8 cellular contexts compared by ENCODE assay signal in the genomic region with DNA sequence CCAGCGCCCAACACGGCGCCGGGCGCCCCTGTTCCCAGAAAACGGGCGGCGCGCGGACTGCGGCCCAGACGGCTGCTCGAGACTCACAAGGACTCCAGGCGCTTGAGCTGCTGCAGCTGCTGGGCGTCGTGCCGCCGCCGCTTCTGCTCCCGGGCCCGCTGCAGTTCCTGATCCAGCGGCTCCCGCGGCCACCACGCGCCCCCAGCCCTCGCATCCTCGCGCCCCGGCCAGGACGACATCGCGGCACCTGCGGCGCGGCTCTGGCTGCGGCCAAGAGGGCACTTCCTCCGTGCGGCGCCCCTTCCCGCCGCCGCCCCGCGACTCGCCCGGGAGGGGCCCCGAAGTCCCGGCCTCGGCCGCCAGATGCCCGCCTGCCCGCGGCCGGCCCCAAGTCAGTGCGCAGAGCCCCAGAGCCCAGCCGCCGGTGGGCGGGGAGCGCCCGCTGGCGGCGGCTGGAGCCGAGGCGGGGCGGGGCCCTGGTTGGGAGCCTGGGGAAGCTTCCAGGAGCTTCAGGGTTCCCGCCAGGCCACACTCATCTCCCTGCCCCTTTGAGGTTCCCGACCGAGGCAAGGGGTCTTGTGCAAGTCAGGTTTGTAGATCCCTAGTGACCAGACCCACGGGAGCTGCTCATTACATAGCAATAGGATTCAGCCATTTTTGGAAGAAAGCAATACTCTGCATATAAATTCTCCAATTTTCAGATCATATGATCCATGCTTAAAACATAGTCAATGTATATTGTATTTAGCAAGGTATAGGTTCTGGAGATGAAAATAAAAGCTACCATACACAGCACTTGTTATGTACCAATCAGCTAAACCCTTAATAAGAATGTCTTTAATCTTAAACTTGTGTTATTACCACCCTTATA. TPM values are rescaled to one million over a fixed set of nuclear protein-coding genes. Genes with fewer than 3 reads are reported as not detected.
DNase-seq lines count a peak whose midpoint lies in the region; ATAC-seq and TF ChIP-seq lines count a peak whose summit lies in the region.

No MANE protein-coding gene starts in this region.

- H3K36me3 Mint-ChIP-seq in chondrocyte (ENCODE audit: low read depth), result peaks cover 5% of the 10 kb centered on the region

- H3K4me3 ChIP-seq in AG04450 (ENCODE audit: low read depth, low read length), result peak overlapping the region; percentile 81

- peak; percentile 60 for ATAC-seq in GM18519 (IDR thresholded peaks at IDR 0.05; ENCODE audit: low FRiP score, unreplicated experiment)
- ATAC-seq in HG03060 (IDR thresholded peaks at IDR 0.05; ENCODE audit: low read depth, unreplicated experiment), result peak; percentile 40
- peak; percentile 92 to 94 for ATAC-seq in activated CD4-positive, CD25-positive, alpha-beta regulatory T cell treated with anti-CD3 and anti-CD28 coated beads, Interleukin-2, amount 50 U/mL, for 24 hours

- peak overlapping the region; percentile 32 for H3K27ac Mint-ChIP-seq in chondrocyte (ENCODE audit: unreplicated experiment)

- H3K27me3 ChIP-seq in AG04450 (ENCODE audit: control insufficient read depth, insufficient read depth, low read length), result no peaks in the 10 kb centered on the region

- peak overlapping the region; percentile 61 for H3K27ac ChIP-seq in AG04450 (ENCODE audit: low read depth, low read length)

- no peaks in the 10 kb centered on the region for H3K27me3 Mint-ChIP-seq in chondrocyte (ENCODE audit: low read depth)

- H3K4me3 Mint-ChIP-seq in chondrocyte (ENCODE audit: unreplicated experiment), result peak overlapping the region; percentile 84

- peaks cover 2% of the 10 kb centered on the region for H3K9me3 ChIP-seq in AG04450 (ENCODE audit: control insufficient read depth, insufficient read depth, low read length)

- TF ChIP-seq CTCF in AG04450 (IDR thresholded peaks at IDR 0.05; ENCODE audit: low read depth, low read length) (peak; percentile 47), chondrocyte (IDR thresholded peaks at IDR 0.05) (peak; percentile 81)

- peaks cover 3% of the 10 kb centered on the region for H3K9me3 Mint-ChIP-seq in chondrocyte (ENCODE audit: low read depth)

- POLR2A ChIA-PET in AG04450 (lab: Yijun Ruan, JAX), result interaction anchor here (1.5 to 2.9 kb wide), 2 partner anchors 15 to 51 kb away, joined by 3 to 16 read pairs; a partner anchor contains a TSS

- CTCF ChIA-PET in AG04450 (lab: Charles Lee), result interaction anchor here (0.6 to 3.8 kb wide), 22 partner anchors 9 to 604 kb away, joined by 3 to 25 read pairs (median 4); a partner anchor contains a TSS

- peaks cover 19% of the 10 kb centered on the region for H3K4me1 Mint-ChIP-seq in chondrocyte (ENCODE audit: low read depth)

- no peak for DNase-seq in AG04450 (ENCODE audit: low read depth, low spot score)
- DNase-seq in NCI-H2196 treated with DMSO at 0.1 percent for 48 hours (lab: John Stamatoyannopoulos, UW; ENCODE audit: unreplicated experiment), result peak; percentile 61
- no peak for DNase-seq in chondrocyte (ENCODE audit: low spot score)
- DNase-seq in kidney glomerular epithelial cell (lab: John Stamatoyannopoulos, UW), result peak; percentile 64
- peak; percentile 82 for DNase-seq in stimulated activated CD4-positive, alpha-beta T cell treated with anti-CD3 and anti-CD28 coated beads, Interleukin-15, amount 100 ng/mL, for 24 hours

RNA-seq across cellular contexts. Expression of a gene that starts 14.2 kb away (rescaled TPM):
- 177 and 204 TPM in 2 replicates for polyA plus RNA-seq in AG04450 (2011; rRNA removed)
- 180 and 203 TPM in 2 replicates for polyA minus RNA-seq in AG04450 (2011; rRNA and poly(A)+ RNA removed)
- 234 to 355 TPM (median 335 TPM) in 3 replicates for total RNA-seq in chondrocyte

RNA-seq across cellular contexts. Expression of a gene that starts 51.5 kb away (rescaled TPM):
- 21.9 and 26.1 TPM in 2 replicates for polyA plus RNA-seq in AG04450 (2011; rRNA removed)
- polyA minus RNA-seq in AG04450 (2011; rRNA and poly(A)+ RNA removed), result 16.3 and 26.6 TPM in 2 replicates
- 22.0 to 24.8 TPM (median 23.9 TPM) in 3 replicates for total RNA-seq in chondrocyte

Comparison
In these comparisons a context has a peak if more than half of its experiments do, and no peak if none do; other contexts are left out.
1. DNase-seq: peak in NCI-H2196 treated with DMSO at 0.1 percent for 48 hours (single experiment), kidney glomerular epithelial cell (single experiment) and stimulated activated CD4-positive, alpha-beta T cell treated with anti-CD3 and anti-CD28 coated beads, Interleukin-15, amount 100 ng/mL, for 24 hours (single experiment); none in AG04450 (single experiment) and chondrocyte (single experiment).
2. ATAC-seq: peak in every context shown above with its lines; median percentile 93 in activated CD4-positive, CD25-positive, alpha-beta regulatory T cell treated with anti-CD3 and anti-CD28 coated beads, Interleukin-2, amount 50 U/mL, for 24 hours; 60 in GM18519; 40 in HG03060.